Comparison of ENCODE assay signal across 8 cellular contexts in the genomic region with DNA sequence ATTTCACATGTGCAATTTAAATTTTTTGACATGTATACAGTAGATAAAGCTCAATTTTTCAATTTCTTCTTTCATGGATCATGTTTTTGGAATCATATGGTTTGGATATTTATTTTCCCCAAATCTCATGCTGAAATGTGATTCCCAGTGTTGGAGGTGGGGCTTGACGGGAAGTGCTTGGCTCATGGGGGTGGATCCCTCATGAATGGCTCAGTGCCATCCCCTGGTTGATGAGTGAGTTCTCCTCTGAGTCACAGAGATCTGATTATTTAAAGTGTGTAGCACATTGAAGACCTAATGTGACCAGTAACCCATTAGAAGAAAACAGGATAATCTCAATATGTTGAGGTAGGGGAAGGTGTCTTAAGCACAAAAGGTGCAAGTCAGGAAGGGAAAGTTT. TPM values are rescaled to one million over a fixed set of nuclear protein-coding genes. Genes with fewer than 3 reads are reported as not detected.
DNase-seq lines count a peak whose midpoint lies in the region; ATAC-seq, FAIRE-seq and TF ChIP-seq lines count a peak whose summit lies in the region.

No MANE protein-coding gene starts in this region.

- DNase-seq in activated CD4-positive, alpha-beta T cell treated with anti-CD3 and anti-CD28 coated beads for 36 hours, result no peak
- no peak for DNase-seq in activated CD4-positive, alpha-beta T cell treated with anti-CD3 and anti-CD28 coated beads, Interleukin-2, amount 10 ng/mL, durations not matched to agents 7 days and 5 days
- DNase-seq in bronchial epithelial cell (ENCODE audit: low read depth) (peak; percentile 95), islet precursor cell (peak; percentile 68), smooth muscle cell of the brain vasculature (ENCODE audit: low read depth, low spot score) (peak; percentile 83), glutamatergic neuron (no peak), NOMO-1 treated with DMSO at 0.1 percent for 48 hours (lab: John Stamatoyannopoulos, UW; ENCODE audit: unreplicated experiment) (no peak)

- H3K4me3 Mint-ChIP-seq in activated CD4-positive, alpha-beta T cell treated with anti-CD3 and anti-CD28 coated beads for 36 hours, result no peak overlapping the region
- no peak overlapping the region for H3K4me3 Mint-ChIP-seq in activated CD4-positive, alpha-beta T cell treated with anti-CD3 and anti-CD28 coated beads, Interleukin-2, amount 10 ng/mL, durations not matched to agents 7 days and 5 days
- no peak overlapping the region for H3K4me3 Mint-ChIP-seq in glutamatergic neuron (ENCODE audit: unreplicated experiment)

- H3K27me3 Mint-ChIP-seq in activated CD4-positive, alpha-beta T cell treated with anti-CD3 and anti-CD28 coated beads for 36 hours, result no peaks in the 10 kb centered on the region
- H3K27me3 Mint-ChIP-seq in activated CD4-positive, alpha-beta T cell treated with anti-CD3 and anti-CD28 coated beads, Interleukin-2, amount 10 ng/mL, durations not matched to agents 7 days and 5 days, result no peaks in the 10 kb centered on the region
- H3K27me3 Mint-ChIP-seq in glutamatergic neuron (ENCODE audit: unreplicated experiment), result peaks cover 1% of the 10 kb centered on the region

- H3K4me3 ChIP-seq in bronchial epithelial cell (ENCODE audit: low read depth, low read length), result no peak overlapping the region

- POLR2A ChIA-PET in activated CD4-positive, alpha-beta T cell treated with anti-CD3 and anti-CD28 coated beads for 36 hours (lab: Charles Lee), result interaction anchor here (0.8 kb wide), 1 partner anchor 117 kb away, joined by 4 read pairs; no protein-coding TSS in a partner anchor
- POLR2A ChIA-PET in activated CD4-positive, alpha-beta T cell treated with anti-CD3 and anti-CD28 coated beads, Interleukin-2, amount 10 ng/mL, durations not matched to agents 7 days and 5 days (lab: Charles Lee), result no interaction called here

- H3K27me3 ChIP-seq in bronchial epithelial cell (ENCODE audit: control insufficient read depth, insufficient read depth, low read length), result no peaks in the 10 kb centered on the region

- TF ChIP-seq CTCF in bronchial epithelial cell (IDR thresholded peaks at IDR 0.05; ENCODE audit: insufficient read depth, low read length, severe bottlenecking) (no peak), glutamatergic neuron (IDR thresholded peaks at IDR 0.05; ENCODE audit: partially characterized antibody, unreplicated experiment) (no peak)

- CTCF ChIA-PET in activated CD4-positive, alpha-beta T cell treated with anti-CD3 and anti-CD28 coated beads for 36 hours (lab: Charles Lee), result interaction anchor here (0.8 to 0.9 kb wide), 2 partner anchors 208 to 349 kb away, joined by 3 read pairs; no protein-coding TSS in a partner anchor
- CTCF ChIA-PET in activated CD4-positive, alpha-beta T cell treated with anti-CD3 and anti-CD28 coated beads, Interleukin-2, amount 10 ng/mL, durations not matched to agents 7 days and 5 days (lab: Charles Lee), result interaction anchor here (1.3 kb wide), 1 partner anchor 207 kb away, joined by 5 read pairs; no protein-coding TSS in a partner anchor

- H3K36me3 ChIP-seq in bronchial epithelial cell (ENCODE audit: control insufficient read depth, insufficient read depth, low read length), result no peaks in the 10 kb centered on the region

- ATAC-seq in activated CD4-positive, alpha-beta T cell treated with anti-CD3 and anti-CD28 coated beads for 36 hours, result peak; percentile 40
- ATAC-seq in GM21619 (IDR thresholded peaks at IDR 0.05; ENCODE audit: unreplicated experiment), result no peak

- peaks cover 15% of the 10 kb centered on the region for H3K36me3 Mint-ChIP-seq in activated CD4-positive, alpha-beta T cell treated with anti-CD3 and anti-CD28 coated beads for 36 hours (ENCODE audit: low read depth)
- H3K36me3 Mint-ChIP-seq in activated CD4-positive, alpha-beta T cell treated with anti-CD3 and anti-CD28 coated beads, Interleukin-2, amount 10 ng/mL, durations not matched to agents 7 days and 5 days (ENCODE audit: low read depth), result peaks cover 2% of the 10 kb centered on the region
- no peaks in the 10 kb centered on the region for H3K36me3 Mint-ChIP-seq in glutamatergic neuron (ENCODE audit: unreplicated experiment)

- no peaks in the 10 kb centered on the region for H3K9me3 Mint-ChIP-seq in activated CD4-positive, alpha-beta T cell treated with anti-CD3 and anti-CD28 coated beads for 36 hours (ENCODE audit: low read depth)
- H3K9me3 Mint-ChIP-seq in activated CD4-positive, alpha-beta T cell treated with anti-CD3 and anti-CD28 coated beads, Interleukin-2, amount 10 ng/mL, durations not matched to agents 7 days and 5 days, result no peaks in the 10 kb centered on the region
- no peaks in the 10 kb centered on the region for H3K9me3 Mint-ChIP-seq in glutamatergic neuron (ENCODE audit: unreplicated experiment)

- H3K27ac Mint-ChIP-seq in activated CD4-positive, alpha-beta T cell treated with anti-CD3 and anti-CD28 coated beads for 36 hours, result peak overlapping the region; percentile 15
- H3K27ac Mint-ChIP-seq in activated CD4-positive, alpha-beta T cell treated with anti-CD3 and anti-CD28 coated beads, Interleukin-2, amount 10 ng/mL, durations not matched to agents 7 days and 5 days, result no peak overlapping the region
- no peak overlapping the region for H3K27ac Mint-ChIP-seq in glutamatergic neuron (ENCODE audit: unreplicated experiment)

- intact Hi-C loops in activated CD4-positive, alpha-beta T cell treated with anti-CD3 and anti-CD28 coated beads for 36 hours (cut with DNase I, micrococcal nuclease), result no loop called here

- peaks cover 36% of the 10 kb centered on the region for H3K4me1 Mint-ChIP-seq in activated CD4-positive, alpha-beta T cell treated with anti-CD3 and anti-CD28 coated beads for 36 hours
- peaks cover 33% of the 10 kb centered on the region for H3K4me1 Mint-ChIP-seq in activated CD4-positive, alpha-beta T cell treated with anti-CD3 and anti-CD28 coated beads, Interleukin-2, amount 10 ng/mL, durations not matched to agents 7 days and 5 days
- H3K4me1 Mint-ChIP-seq in glutamatergic neuron (ENCODE audit: low read depth, unreplicated experiment), result peaks cover 16% of the 10 kb centered on the region

- peak; percentile 18 for FAIRE-seq in bronchial epithelial cell (lab: Jason Lieb, UNC)

RNA-seq across cellular contexts. Expression of gene IFI16, which starts 9.1 kb away (rescaled TPM):
- total RNA-seq in activated CD4-positive, alpha-beta T cell treated with anti-CD3 and anti-CD28 coated beads for 36 hours, result 100 to 1,000 TPM; 263 to 308 TPM
- total RNA-seq in activated CD4-positive, alpha-beta T cell treated with anti-CD3 and anti-CD28 coated beads, Interleukin-2, amount 10 ng/mL, durations not matched to agents 7 days and 5 days, result 100 to 1,000 TPM; 300 to 342 TPM
- total RNA-seq in bronchial epithelial cell (34.0 and 54.7 TPM in 2 replicates), glutamatergic neuron (ENCODE audit: unreplicated experiment) (0.86 TPM)

Comparison
In these comparisons a context has a peak if more than half of its experiments do, and no peak if none do; other contexts are left out.
1. DNase-seq: peak in bronchial epithelial cell (single experiment), islet precursor cell (single experiment) and smooth muscle cell of the brain vasculature (single experiment); none in activated CD4-positive, alpha-beta T cell treated with anti-CD3 and anti-CD28 coated beads for 36 hours (single experiment), activated CD4-positive, alpha-beta T cell treated with anti-CD3 and anti-CD28 coated beads, Interleukin-2, amount 10 ng/mL, durations not matched to agents 7 days and 5 days (single experiment), glutamatergic neuron (single experiment) and NOMO-1 treated with DMSO at 0.1 percent for 48 hours (single experiment).
2. RNA of gene IFI16, which starts 9.1 kb away (total RNA-seq): 300 to 342 TPM in activated CD4-positive, alpha-beta T cell treated with anti-CD3 and anti-CD28 coated beads, Interleukin-2, amount 10 ng/mL, durations not matched to agents 7 days and 5 days, 263 to 308 TPM in activated CD4-positive, alpha-beta T cell treated with anti-CD3 and anti-CD28 coated beads for 36 hours and 34.0 to 54.7 TPM in bronchial epithelial cell; 0.86 TPM in glutamatergic neuron (single experiment); every median in the first group is over 10 times any median in the second.